8 cellular contexts compared by ENCODE assay signal in genomic region chr17:35849469-35850348, GRCh38. TPM values are rescaled to one million over a fixed set of nuclear protein-coding genes. Genes with fewer than 3 reads are reported as not detected.
DNase-seq lines count a peak whose midpoint lies in the region; ATAC-seq and TF ChIP-seq lines count a peak whose summit lies in the region.

No MANE protein-coding gene starts in this region.

- H3K9me2 ChIP-seq in MM.1S (replicated peaks; ENCODE audit: insufficient read depth, low read length): no peaks in the 10 kb centered on the region

- no peak overlapping the region for H3K4me2 ChIP-seq in MM.1S (ENCODE audit: low read depth, low read length)

- H3K4me1 Mint-ChIP-seq in activated naive CD8-positive, alpha-beta T cell treated with anti-CD3 and anti-CD28 coated beads, Interleukin-2, amount 50 U/mL, for 24 hours: peaks cover 6% of the 10 kb centered on the region

- no peaks in the 10 kb centered on the region for H3K9me3 Mint-ChIP-seq in activated naive CD8-positive, alpha-beta T cell treated with anti-CD3 and anti-CD28 coated beads, Interleukin-2, amount 50 U/mL, for 24 hours

- peaks cover 38% of the 10 kb centered on the region for H3K36me3 Mint-ChIP-seq in activated naive CD8-positive, alpha-beta T cell treated with anti-CD3 and anti-CD28 coated beads, Interleukin-2, amount 50 U/mL, for 24 hours (ENCODE audit: low read depth)

- peaks cover 3% of the 10 kb centered on the region; the same call in 1 of the 2 replicates for H4K20me1 ChIP-seq in MM.1S (ENCODE audit: insufficient read depth, low read length)

- no peaks in the 10 kb centered on the region for H3K79me2 ChIP-seq in MM.1S (ENCODE audit: low read length)

- DNase-seq in G401 (ENCODE audit: low spot score) (peak; percentile 76), MM.1S (peak; percentile 67), SK-N-MC (ENCODE audit: low read depth, low spot score) (peak; percentile 45), hepatic stellate cell (ENCODE audit: low spot score) (peak; percentile 57), smooth muscle cell of the brain vasculature (ENCODE audit: low read depth, low spot score) (peak; percentile 39)
- DNase-seq in activated naive CD8-positive, alpha-beta T cell treated with anti-CD3 and anti-CD28 coated beads, Interleukin-2, amount 50 U/mL, for 24 hours: peak; percentile 59

- peak; percentile 77 for ATAC-seq in activated naive CD8-positive, alpha-beta T cell treated with anti-CD3 and anti-CD28 coated beads, Interleukin-2, amount 50 U/mL, for 24 hours
- ATAC-seq in GM21515 (IDR thresholded peaks at IDR 0.05; ENCODE audit: unreplicated experiment): no peak
- ATAC-seq in GM21390 (IDR thresholded peaks at IDR 0.05; ENCODE audit: unreplicated experiment): no peak

- no peaks in the 10 kb centered on the region for H3K27me3 ChIP-seq in MM.1S (replicated peaks; ENCODE audit: insufficient read depth, low read length)

- peak; percentile 82 for TF ChIP-seq CTCF in MM.1S (IDR thresholded peaks at IDR 0.05; ENCODE audit: low read length)

- no peak overlapping the region for H3K4me3 Mint-ChIP-seq in activated naive CD8-positive, alpha-beta T cell treated with anti-CD3 and anti-CD28 coated beads, Interleukin-2, amount 50 U/mL, for 24 hours

- H3K9me3 ChIP-seq in MM.1S (replicated peaks; ENCODE audit: insufficient read depth, low read length) (no peaks in the 10 kb centered on the region), SK-N-MC (ENCODE audit: low read depth, low read length) (no peaks in the 10 kb centered on the region)

- in situ Hi-C loops in G401 (cut with HindIII; ENCODE audit: low sequenced_read_pairs): no loop called here

- H3K4me1 ChIP-seq in MM.1S (ENCODE audit: low read length): no peaks in the 10 kb centered on the region

- H3K27ac ChIP-seq in MM.1S (ENCODE audit: low read length): no peak overlapping the region
- H3K27ac ChIP-seq in SK-N-MC: no peak overlapping the region

- H3K36me3 ChIP-seq in MM.1S (replicated peaks; ENCODE audit: insufficient read depth, low read length): peaks cover under 1% of the 10 kb centered on the region; the same call in 1 of the 2 replicates
- peaks cover 84% of the 10 kb centered on the region for H3K36me3 ChIP-seq in SK-N-MC (ENCODE audit: insufficient read depth, low read length)

- H2AFZ ChIP-seq in MM.1S (ENCODE audit: low read length): no peak overlapping the region

- H3K9ac ChIP-seq in MM.1S (ENCODE audit: low read length) (no peak overlapping the region), SK-N-MC (ENCODE audit: insufficient read length) (no peak overlapping the region)

- H3F3A ChIP-seq in MM.1S (ENCODE audit: insufficient read depth, low read length): peaks cover 4% of the 10 kb centered on the region; the same call in 1 of the 2 replicates

- peak overlapping the region; percentile 8 for H3K27ac Mint-ChIP-seq in activated naive CD8-positive, alpha-beta T cell treated with anti-CD3 and anti-CD28 coated beads, Interleukin-2, amount 50 U/mL, for 24 hours

- H3K27me3 Mint-ChIP-seq in activated naive CD8-positive, alpha-beta T cell treated with anti-CD3 and anti-CD28 coated beads, Interleukin-2, amount 50 U/mL, for 24 hours: no peaks in the 10 kb centered on the region

- H3K4me3 ChIP-seq in MM.1S (ENCODE audit: low read length) (no peak overlapping the region), SK-N-MC (no peak overlapping the region)

RNA-seq across cellular contexts. Expression of gene HEATR9, which starts 19.0 kb away (rescaled TPM):
- not detected in 2 replicates for total RNA-seq in G401 (2014; rRNA removed; shearing (Covaris generic))

RNA-seq across cellular contexts. Expression of gene CCL5, which starts 30.5 kb away (rescaled TPM):
- total RNA-seq in G401 (2014; rRNA removed; shearing (Covaris generic)): not detected in 2 replicates

RNA-seq across cellular contexts. Expression of gene TAF15, which starts 40.4 kb away (rescaled TPM):
- 18.2 and 23.9 TPM in 2 replicates for total RNA-seq in G401 (2014; rRNA removed; shearing (Covaris generic))

RNA-seq across cellular contexts. Expression of gene MMP28, which starts 54.3 kb away (rescaled TPM):
- total RNA-seq in G401 (2014; rRNA removed; shearing (Covaris generic)): not detected in 2 replicates
